Comparison of ENCODE assay signal across 8 cellular contexts in the genomic region with DNA sequence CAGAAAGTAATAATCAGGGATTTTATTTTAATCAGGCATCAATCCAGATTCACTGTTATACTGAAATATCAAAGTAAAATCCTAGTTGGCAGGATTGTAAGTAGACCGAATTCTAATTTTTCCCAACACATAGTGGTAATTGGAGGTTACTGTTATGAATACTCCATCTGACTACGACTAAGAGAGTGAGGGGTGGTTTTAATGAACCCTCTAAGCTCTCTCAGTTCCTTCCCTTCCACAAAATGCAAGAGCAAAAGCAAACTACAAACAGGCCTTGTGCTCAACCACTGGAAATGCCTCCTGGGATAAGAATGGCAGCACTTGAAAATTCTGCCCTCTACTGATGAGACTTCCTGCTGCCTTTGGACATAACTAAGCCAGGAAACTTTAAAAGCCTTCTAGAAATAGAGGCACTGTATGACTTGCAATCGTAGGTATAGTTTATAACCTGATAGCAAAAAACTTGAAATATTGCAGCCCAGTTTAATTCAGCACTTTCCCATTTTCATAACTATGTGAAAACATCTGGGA.
A peak's percentile ranks its signal among the peaks of the same experiment; 100 is the strongest.
DNase-seq lines count a peak whose midpoint lies in the region; ATAC-seq and TF ChIP-seq lines count a peak whose summit lies in the region.

No MANE protein-coding gene starts in this region.

- peak; percentile 20 for DNase-seq in D341Med (ENCODE audit: low spot score)
- peak; percentile 2 for DNase-seq in HPDE6-E6E7 (ENCODE audit: extremely low spot score)
- DNase-seq in astrocyte of the hippocampus (ENCODE audit: low read depth, low spot score), result peak; percentile 6
- no peak for DNase-seq in left lung
- no peak for DNase-seq in activated effector memory CD4-positive, alpha-beta T cell treated with Interleukin-2 at 50 U/mL for 16 hours
- no peak for DNase-seq in coronary artery (ENCODE audit: low spot score)

- TF ChIP-seq CTCF in left lung (IDR thresholded peaks at IDR 0.05), result peak in 1 of 2 donors; percentile 18
- TF ChIP-seq CTCF in coronary artery (IDR thresholded peaks at IDR 0.05), result no peak

- intact Hi-C loops in left lung (cut with DNase I), result no loop called here

- ATAC-seq in left lung (peak; percentile 72), HG03108 (IDR thresholded peaks at IDR 0.05; ENCODE audit: unreplicated experiment) (no peak), GM18861 (IDR thresholded peaks at IDR 0.05; ENCODE audit: unreplicated experiment) (no peak)

- H3K9me3 ChIP-seq in left lung, result no peaks in the 10 kb centered on the region

- no peaks in the 10 kb centered on the region for H3K36me3 ChIP-seq in left lung

- H3K27me3 ChIP-seq in left lung, result no peaks in the 10 kb centered on the region

- H3K4me3 ChIP-seq in left lung (no peak overlapping the region), coronary artery (no peak overlapping the region)

- H3K4me1 ChIP-seq in left lung, result no peaks in the 10 kb centered on the region

- H3K27ac ChIP-seq in left lung, result no peak overlapping the region
- H3K27ac ChIP-seq in coronary artery, result no peak overlapping the region

Comparison
In these comparisons a context has a peak if more than half of its experiments do, and no peak if none do; other contexts are left out.
1. DNase-seq: peak in D341Med (single experiment), HPDE6-E6E7 (single experiment) and astrocyte of the hippocampus (single experiment); none in left lung (0 of 2), activated effector memory CD4-positive, alpha-beta T cell treated with Interleukin-2 at 50 U/mL for 16 hours (single experiment) and coronary artery (single experiment).